18 cellular contexts compared by ENCODE assay signal in the genomic region with DNA sequence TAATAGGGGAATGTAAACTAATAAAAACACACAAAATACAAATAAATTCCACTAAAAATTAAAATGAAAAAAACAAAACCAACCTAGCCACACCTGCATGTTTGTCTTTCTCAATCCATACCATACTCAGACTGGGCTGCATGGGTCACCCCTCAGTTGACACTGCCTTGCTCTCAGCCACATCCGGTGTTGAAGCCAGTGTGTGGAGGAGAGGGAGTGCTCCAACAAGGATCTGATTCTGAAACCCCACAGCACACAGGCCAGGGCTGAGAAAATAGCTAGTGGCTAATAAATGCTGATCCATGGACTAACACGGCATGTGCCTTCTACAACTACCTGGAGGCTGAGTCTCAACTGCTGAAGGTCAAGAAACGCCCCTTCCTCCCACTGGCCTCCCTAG. TPM values are rescaled to one million over a fixed set of nuclear protein-coding genes. Genes with fewer than 3 reads are reported as not detected.
DNase-seq lines count a peak whose midpoint lies in the region; ATAC-seq, FAIRE-seq and TF ChIP-seq lines count a peak whose summit lies in the region.
"Had no signal": no experiment of that assay in that cellular context is flagged by ENCODE, and none has a peak within 500 bp of the region (broad histone marks: within the 10 kb centered on the region; RNA-seq: fewer than 3 reads in every experiment).

No MANE protein-coding gene starts in this region.

- no peak for TF ChIP-seq EP300 in HepG2 (IDR thresholded peaks at IDR 0.05; ENCODE audit: low read depth in 2 of 2, low read length in 2 of 2)
- no peak for TF ChIP-seq EP300 in HepG2 (CRISPR knock-in tag; IDR thresholded peaks at IDR 0.05; ENCODE audit: borderline replicate concordance)

- H3K4me3 Mint-ChIP-seq in chondrocyte (ENCODE audit: unreplicated experiment), result no peak overlapping the region
- H3K4me3 Mint-ChIP-seq in mesothelial cell of epicardium, result no peak overlapping the region
- H3K4me3 Mint-ChIP-seq: T-helper 2 cell treated with Interferon-gamma antibody and Interleukin-4, amounts not matched to agents 5 μg/mL and 100 μg/mL, for 36 hours had no signal

- H4K20me1 ChIP-seq in HepG2 (ENCODE audit: insufficient read depth, low read length), result no peaks in the 10 kb centered on the region

- H3K4me3 ChIP-seq in liver (ENCODE audit: low read depth in 1 of 3, low read length in 3 of 3) (no peak overlapping the region), HepG2 (replicated peaks in 1 of 3; ENCODE audit: insufficient read depth in 1 of 3, low read depth in 2 of 3, low read length in 3 of 3) (no peak overlapping the region)
- H3K4me3 ChIP-seq: skin epidermis, testis had no signal

- H3K4me1 Mint-ChIP-seq in chondrocyte (ENCODE audit: low read depth) (peaks cover 98% of the 10 kb centered on the region), mesothelial cell of epicardium (peaks cover 98% of the 10 kb centered on the region)

- H3K9me3 ChIP-seq in liver (ENCODE audit: control insufficient read depth in 4 of 4, low read length in 3 of 4) (no peaks in the 10 kb centered on the region), HepG2 (ENCODE audit: low read length) (no peaks in the 10 kb centered on the region)
- H3K9me3 ChIP-seq: testis had no signal

- H3K27me3 Mint-ChIP-seq in chondrocyte (ENCODE audit: low read depth) (no peaks in the 10 kb centered on the region), mesothelial cell of epicardium (ENCODE audit: low read depth) (no peaks in the 10 kb centered on the region)

- FAIRE-seq in HepG2 (lab: Jason Lieb, UNC), result no peak

- intact Hi-C loops in HepG2 (cut with micrococcal nuclease; ENCODE audit: unreplicated experiment), result no loop called here

- no TSS peak for BruUV-seq in HepG2 (replicated peaks; lab: Mats Ljungman, UMichigan)

- in situ Hi-C loops in HepG2 (cut with HindIII; ENCODE audit: extremely low pct_ligation_motif_present, low pct_unique_long_range_greater_than_20kb), result no loop called here

- H2AFZ ChIP-seq in HepG2 (ENCODE audit: low read length), result no peak overlapping the region

- ATAC-seq in HepG2, result no peak
- ATAC-seq: left cardiac atrium had no signal

- H3K36me3 Mint-ChIP-seq in chondrocyte (ENCODE audit: low read depth) (peaks cover 64% of the 10 kb centered on the region), mesothelial cell of epicardium (peaks cover 55% of the 10 kb centered on the region)

- no peaks in the 10 kb centered on the region for H3K9me3 Mint-ChIP-seq in chondrocyte (ENCODE audit: low read depth)
- no peaks in the 10 kb centered on the region for H3K9me3 Mint-ChIP-seq in mesothelial cell of epicardium
- H3K9me3 Mint-ChIP-seq: activated T-helper 2 cell treated with anti-CD3 and anti-CD28 coated beads, Interferon-gamma antibody, Interleukin-2, Interleukin-4, amounts not matched to agents 10 μg/mL and 5 μg/mL and 100 μg/mL, durations not matched to agents 14 hours and 24 hours and 36 hours; T-helper 2 cell treated with Interferon-gamma antibody and Interleukin-4, amounts not matched to agents 5 μg/mL and 100 μg/mL, for 36 hours had no signal

- CTCF ChIA-PET in HepG2 (lab: Yijun Ruan, JAX; ENCODE audit: low intra/inter-chr PET ratio, low total read pairs), result no interaction called here

- H3K27ac ChIP-seq in liver (ENCODE audit: low read depth in 1 of 2, low read length in 2 of 2) (peak overlapping the region; percentile 54 to 95), HepG2 (ENCODE audit: extremely low read length, insufficient read depth, low read length) (no peak overlapping the region)
- H3K27ac ChIP-seq: testis had no signal

- DNase-seq in HepG2 (ENCODE audit: low spot score) (no peak), chondrocyte (ENCODE audit: low spot score) (no peak), mesothelial cell of epicardium (ENCODE audit: low spot score in 2 of 2, unreplicated experiment in 2 of 2) (no peak), NCI-H526 (lab: John Stamatoyannopoulos, UW) (no peak), T-helper 2 cell (no peak), COR-L47 (lab: John Stamatoyannopoulos, UW) (no peak)
- DNase-seq in activated CD8-positive, alpha-beta memory T cell treated with anti-CD3 and anti-CD28 coated beads, Interleukin-2, amount 50 U/mL, for 48 hours, result no peak
- DNase-seq: ACHN; activated CD4-positive, alpha-beta T cell treated with anti-CD3 and anti-CD28 coated beads, Interleukin-2, amount 50 U/mL, for 1 hour; effector CD4-positive, alpha-beta T cell; left cardiac atrium; NCI-H1105; NCI-H345; testis had no signal

- H3K9ac ChIP-seq in liver (ENCODE audit: low read depth in 1 of 2, low read length in 2 of 2), result no peak overlapping the region
- no peak overlapping the region for H3K9ac ChIP-seq in HepG2 (ENCODE audit: insufficient read depth, low read depth, low read length)

- H3K36me3 ChIP-seq in liver (ENCODE audit: control insufficient read depth in 4 of 4, insufficient read depth in 3 of 4, low read depth in 1 of 4, low read length in 3 of 4) (peaks cover 8 to 58% (median 50%) of the 10 kb centered on the region in 4 donors), HepG2 (replicated peaks in 1 of 2; ENCODE audit: control insufficient read depth in 1 of 2, insufficient read depth in 2 of 2, low read length in 2 of 2) (no peaks in the 10 kb centered on the region)

- H3K27ac Mint-ChIP-seq in chondrocyte (ENCODE audit: unreplicated experiment) (peak overlapping the region; percentile 83), mesothelial cell of epicardium (peak overlapping the region; percentile 62)
- H3K27ac Mint-ChIP-seq: activated T-helper 2 cell treated with anti-CD3 and anti-CD28 coated beads, Interferon-gamma antibody, Interleukin-2, Interleukin-4, amounts not matched to agents 10 μg/mL and 5 μg/mL and 100 μg/mL, durations not matched to agents 14 hours and 24 hours and 36 hours; T-helper 2 cell treated with Interferon-gamma antibody and Interleukin-4, amounts not matched to agents 5 μg/mL and 100 μg/mL, for 36 hours had no signal

- no peak overlapping the region for H3K4me2 ChIP-seq in HepG2 (ENCODE audit: low read depth, low read length)

- H3K79me2 ChIP-seq in HepG2 (ENCODE audit: insufficient read depth, low read length), result no peaks in the 10 kb centered on the region

- H3K27me3 ChIP-seq in liver (ENCODE audit: control insufficient read depth in 4 of 4, insufficient read depth in 4 of 4, low read length in 3 of 4), result no peaks in the 10 kb centered on the region
- no peaks in the 10 kb centered on the region for H3K27me3 ChIP-seq in HepG2 (ENCODE audit: control insufficient read depth in 1 of 2, insufficient read depth in 2 of 2, low read length in 2 of 2)
- H3K27me3 ChIP-seq: testis had no signal

- POLR2A ChIA-PET in HepG2 (lab: Yijun Ruan, JAX), result no interaction called here

- TF ChIP-seq CTCF in liver (IDR thresholded peaks at IDR 0.05; ENCODE audit: low read depth, low read length, missing input control) (no peak), HepG2 (CRISPR knock-in tag; IDR thresholded peaks at IDR 0.05) (no peak), chondrocyte (IDR thresholded peaks at IDR 0.05) (no peak), mesothelial cell of epicardium (IDR thresholded peaks at IDR 0.05; ENCODE audit: unreplicated experiment) (no peak)

- TF ChIP-seq RAD21 in liver (IDR thresholded peaks at IDR 0.05), result no peak
- TF ChIP-seq RAD21 in HepG2 (CRISPR knock-in tag; IDR thresholded peaks at IDR 0.05), result no peak

- H3K4me1 ChIP-seq in liver (ENCODE audit: control insufficient read depth in 4 of 4, insufficient read depth in 4 of 4, low read length in 3 of 4) (peaks cover 0 to 28% (median 24%) of the 10 kb centered on the region in 4 donors), HepG2 (ENCODE audit: insufficient read depth, low read length) (no peaks in the 10 kb centered on the region)
- H3K4me1 ChIP-seq: testis had no signal

- no peak for TF ChIP-seq POLR2A in HepG2 (IDR thresholded peaks at IDR 0.05; ENCODE audit: insufficient read depth in 1 of 2, low read depth in 2 of 2, low read length in 2 of 2)

- WGBS in liver, result 84% methylated on average over 3 of the region's 3 CpGs
- 40% methylated on average over 3 of the region's 3 CpGs for WGBS in HepG2 (ENCODE audit: low lambda C conversion rate)

TF ChIP-seq in liver, 16 proteins besides CTCF, POLR2A, EP300 and RAD21 (continues in another document):
- TF ChIP-seq GABPA (IDR thresholded peaks at IDR 0.05 in 1 of 2, conservative IDR thresholded peaks at IDR 0.05 in 1 of 2), result no peak

TF ChIP-seq in HepG2, 621 proteins besides CTCF, POLR2A, EP300 and RAD21 (continues in another document):
- TF ChIP-seq NCOA5 (CRISPR knock-in tag; IDR thresholded peaks at IDR 0.05) (no peak), ZNF292 (CRISPR knock-in tag; IDR thresholded peaks at IDR 0.05; ENCODE audit: borderline replicate concordance, low read depth) (no peak), ZSCAN20 (CRISPR knock-in tag; IDR thresholded peaks at IDR 0.05; ENCODE audit: borderline replicate concordance) (no peak), ARNT2 (CRISPR knock-in tag; IDR thresholded peaks at IDR 0.05; ENCODE audit: low read depth) (no peak), CHCHD3 (CRISPR knock-in tag; IDR thresholded peaks at IDR 0.05) (no peak)

RNA-seq across cellular contexts. Expression of a gene that starts 13.7 kb away (rescaled TPM):
- total RNA-seq in liver (10 to 100 TPM; 14.8 to 28.1 TPM), HepG2 (2016; rRNA removed; fragmentation: Illumina TruSeq; extraction: Trizol) (0.13 and 0.73 TPM in 2 replicates), chondrocyte (65.1 to 125 TPM (median 124 TPM) in 3 replicates), mesothelial cell of epicardium (140 to 145 TPM (median 144 TPM) in 3 replicates)
- polyA plus RNA-seq in liver (10 to 100 TPM; 15.1 to 30.0 TPM), HepG2 (2011; rRNA removed) (0.24 and 0.42 TPM in 2 replicates)
- not detected in 2 replicates for total RNA-seq in HepG2 (2016; cell fraction: cytosol; rRNA removed; fragmentation: Illumina TruSeq; extraction: Trizol; ENCODE audit: low read depth)
- 0.19 and 0.71 TPM in 2 replicates for total RNA-seq in HepG2 (2016; cell fraction: insoluble cytoplasmic fraction; rRNA removed; fragmentation: Illumina TruSeq; extraction: Trizol)
- 0.10 and 0.25 TPM in 2 replicates for total RNA-seq in HepG2 (2016; cell fraction: membrane; rRNA removed; fragmentation: Illumina TruSeq; extraction: Trizol)
- total RNA-seq in HepG2 (2016; cell fraction: nucleus; rRNA removed; fragmentation: Illumina TruSeq; extraction: Trizol), result 0.41 and 0.59 TPM in 2 replicates
- 0.17 and 0.42 TPM in 2 replicates for polyA plus RNA-seq in HepG2 (2011; cell fraction: cytosol; rRNA removed)
- 0.59 TPM in 1 of 2 replicates, not detected in the other for polyA plus RNA-seq in HepG2 (2011; cell fraction: nucleus; rRNA removed)
- polyA plus RNA-seq in HepG2 (2012), result 0.17 and 0.20 TPM in 2 replicates
- polyA plus RNA-seq in HepG2 (2016; cell fraction: cytosol; fragmentation: Illumina TruSeq; extraction: Trizol; ENCODE audit: low read depth), result not detected in 2 replicates
- 0.29 and 0.58 TPM in 2 replicates for polyA plus RNA-seq in HepG2 (2016; cell fraction: insoluble cytoplasmic fraction; fragmentation: Illumina TruSeq; extraction: Trizol; ENCODE audit: low read depth)
- not detected in 2 replicates for polyA plus RNA-seq in HepG2 (2016; cell fraction: membrane; fragmentation: Illumina TruSeq; extraction: Trizol; ENCODE audit: low read depth)
- polyA plus RNA-seq in HepG2 (2016; cell fraction: nucleus; fragmentation: Illumina TruSeq; extraction: Trizol; ENCODE audit: insufficient read depth, low read depth), result 0.27 and 0.67 TPM in 2 replicates
- 34.6 TPM in 1 of 2 replicates, not detected in the other for polyA minus RNA-seq in HepG2 (2011; rRNA and poly(A)+ RNA removed; ENCODE audit: low replicate concordance)
- 0.69 and 0.70 TPM in 2 replicates for polyA minus RNA-seq in HepG2 (2011; cell fraction: cytosol; rRNA and poly(A)+ RNA removed)
- polyA minus RNA-seq in HepG2 (2011; cell fraction: nucleus; rRNA and poly(A)+ RNA removed), result 0.87 and 1.0 TPM in 2 replicates
- total RNA-seq: activated T-helper 2 cell treated with anti-CD3 and anti-CD28 coated beads, Interferon-gamma antibody, Interleukin-2, Interleukin-4, amounts not matched to agents 10 μg/mL and 5 μg/mL and 100 μg/mL, durations not matched to agents 14 hours and 24 hours and 36 hours had no signal

Comparison
In these comparisons a context has a peak if more than half of its experiments do, and no peak if none do; other contexts are left out.
1. RNA of a gene that starts 13.7 kb away (total RNA-seq): 140 to 145 TPM in mesothelial cell of epicardium, 65.1 to 125 TPM in chondrocyte and 14.8 to 28.1 TPM in liver; 0.10 to 0.73 TPM in HepG2; every median in the first group is over 4 times any median in the second.